In genomic region chr18:44876749-44877148, GRCh38 we compare ENCODE assay signal across 1 cellular context.
TF ChIP-seq lines count a peak whose summit lies in the region.

No MANE protein-coding gene starts in this region.

TF ChIP-seq in K562, 482 proteins besides CTCF, POLR2A, EP300 and RAD21 (continued from another document):
- TF ChIP-seq CHD7 (IDR thresholded peaks at IDR 0.05; ENCODE audit: low read depth, low read length) = no peak
- TF ChIP-seq RUNX1 (IDR thresholded peaks at IDR 0.05; ENCODE audit: low read depth) = no peak
- no peak for TF ChIP-seq TFAM (CRISPR knock-in tag; conservative IDR thresholded peaks at IDR 0.05)
- TF ChIP-seq ARID1B (IDR thresholded peaks at IDR 0.05) = peak; percentile 62
- TF ChIP-seq ZNF57 (CRISPR knock-in tag; IDR thresholded peaks at IDR 0.05) = no peak
- TF ChIP-seq MTA2 (IDR thresholded peaks at IDR 0.05; ENCODE audit: low read depth) = 0 out of 2 replicates have a peak, but pooled peaks have one; percentile 27
- no peak for TF ChIP-seq NFIC (IDR thresholded peaks at IDR 0.05)
- TF ChIP-seq XRCC4 (IDR thresholded peaks at IDR 0.05; ENCODE audit: extremely low read depth, insufficient read depth, insufficient read length) = no peak
- no peak for TF ChIP-seq NKRF (IDR thresholded peaks at IDR 0.05; ENCODE audit: borderline replicate concordance)
- 0 out of 2 replicates have a peak, but pooled peaks have one; percentile 29 for TF ChIP-seq NCOR1 (IDR thresholded peaks at IDR 0.05)
- TF ChIP-seq ZSCAN32 (CRISPR knock-in tag; IDR thresholded peaks at IDR 0.05) = no peak
- no peak for TF ChIP-seq CHCHD3 (CRISPR knock-in tag; IDR thresholded peaks at IDR 0.05)
- TF ChIP-seq ZNF444 (CRISPR knock-in tag; IDR thresholded peaks at IDR 0.05) = no peak
- no peak for TF ChIP-seq IRF1 (CRISPR knock-in tag; IDR thresholded peaks at IDR 0.05; ENCODE audit: borderline replicate concordance)
- no peak for TF ChIP-seq MCM7 (IDR thresholded peaks at IDR 0.05)
- no peak for TF ChIP-seq CEBPG (CRISPR knock-in tag; IDR thresholded peaks at IDR 0.05)
- TF ChIP-seq CEBPG (tag; conservative IDR thresholded peaks at IDR 0.05 in 1 of 2, IDR thresholded peaks at IDR 0.05 in 1 of 2) = no peak
- TF ChIP-seq CBFA2T2 (conservative IDR thresholded peaks at IDR 0.05) = peak; percentile 55; the same call in 1 of the 2 replicates
- TF ChIP-seq CBFA2T3 (IDR thresholded peaks at IDR 0.05) = peak; percentile 63
- no peak for TF ChIP-seq ZKSCAN3 (CRISPR knock-in tag; IDR thresholded peaks at IDR 0.05)
- no peak for TF ChIP-seq MNT (conservative IDR thresholded peaks at IDR 0.05)
- TF ChIP-seq ZNF324 (CRISPR knock-in tag; IDR thresholded peaks at IDR 0.05) = no peak
- no peak for TF ChIP-seq POLR3G (IDR thresholded peaks at IDR 0.05; ENCODE audit: extremely low read depth, insufficient read length, insufficient replicate concordance)
- TF ChIP-seq KDM5B (IDR thresholded peaks at IDR 0.05; ENCODE audit: insufficient replicate concordance, low read depth, low read length) = no peak
- no peak for TF ChIP-seq RBM39 (optimal IDR thresholded peaks at IDR 0.05; ENCODE audit: low read depth, low read length)
- no peak for TF ChIP-seq SIN3A (IDR thresholded peaks at IDR 0.05; ENCODE audit: borderline replicate concordance in 2 of 2, control insufficient read depth in 1 of 2, low read depth in 2 of 2, low read length in 2 of 2)
- peak; percentile 68 for TF ChIP-seq TAL1 (IDR thresholded peaks at IDR 0.05)
- TF ChIP-seq ASH1L (IDR thresholded peaks at IDR 0.05; ENCODE audit: borderline replicate concordance, low read depth, partially characterized antibody) = no peak
- TF ChIP-seq ZNF431 (CRISPR knock-in tag; IDR thresholded peaks at IDR 0.05) = no peak
- TF ChIP-seq NFXL1 (CRISPR knock-in tag; IDR thresholded peaks at IDR 0.05) = no peak
- no peak for TF ChIP-seq MAFG (tag; conservative IDR thresholded peaks at IDR 0.05)
- TF ChIP-seq ZNF133 (CRISPR knock-in tag; IDR thresholded peaks at IDR 0.05) = no peak
- no peak for TF ChIP-seq HNRNPLL (IDR thresholded peaks at IDR 0.05; ENCODE audit: low read depth, low read length, poor library complexity, severe bottlenecking)
- TF ChIP-seq U2AF1 (optimal IDR thresholded peaks at IDR 0.05; ENCODE audit: low read depth, low read length) = no peak
- TF ChIP-seq ZNF280B (CRISPR knock-in tag; IDR thresholded peaks at IDR 0.05) = no peak
- no peak for TF ChIP-seq ZNF143 (CRISPR knock-in tag; IDR thresholded peaks at IDR 0.05)
